Comparison of ENCODE assay signal across 11 cellular contexts in the genomic region with DNA sequence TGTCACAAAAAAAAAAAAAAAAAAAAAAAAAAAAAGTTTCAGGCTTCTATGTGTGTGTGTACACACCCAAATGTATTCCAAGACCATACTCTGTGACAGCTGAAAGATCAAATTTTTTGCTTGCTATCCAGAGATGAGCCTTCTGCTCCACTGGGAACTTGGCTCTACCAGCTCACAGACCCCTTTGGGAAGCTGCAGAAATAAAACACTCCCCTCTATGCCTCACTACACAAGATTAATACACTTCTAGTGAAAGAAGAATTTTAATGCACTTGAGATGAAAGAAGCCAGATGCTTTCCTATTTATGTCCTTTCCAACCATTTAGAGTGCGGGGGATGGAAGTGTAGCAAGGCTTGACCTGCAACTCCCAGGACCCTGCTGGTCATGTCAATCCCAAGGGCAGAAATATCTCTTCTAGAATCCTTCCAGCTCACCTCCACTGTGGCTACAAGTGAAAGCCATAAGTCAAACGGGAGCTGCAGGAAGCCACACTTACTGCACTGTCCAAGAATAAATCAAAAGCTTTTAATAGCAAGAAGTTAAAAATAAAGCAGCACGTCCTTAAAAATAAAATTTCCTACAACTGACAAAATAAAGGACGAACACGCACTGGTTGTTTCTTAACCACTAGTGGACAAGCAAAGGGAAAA. TPM values are rescaled to one million over a fixed set of nuclear protein-coding genes. Genes with fewer than 3 reads are reported as not detected.
DNase-seq lines count a peak whose midpoint lies in the region; ATAC-seq, FAIRE-seq and TF ChIP-seq lines count a peak whose summit lies in the region.
"Had no signal": no experiment of that assay in that cellular context is flagged by ENCODE, and none has a peak within 500 bp of the region (broad histone marks: within the 10 kb centered on the region; RNA-seq: fewer than 3 reads in every experiment).

No MANE protein-coding gene starts in this region.

- H3K9me3 Mint-ChIP-seq in stimulated activated naive CD8-positive, alpha-beta T cell treated with anti-CD3 and anti-CD28 coated beads, Interleukin-15, Interleukin-2, amounts not matched to agents 100 ng/mL and 50 ng/mL, for 24 hours: no peaks in the 10 kb centered on the region
- H3K9me3 Mint-ChIP-seq in astrocyte (ENCODE audit: unreplicated experiment) (no peaks in the 10 kb centered on the region), mesothelial cell of epicardium (peaks cover 3% of the 10 kb centered on the region)
- no peaks in the 10 kb centered on the region for H3K9me3 Mint-ChIP-seq in activated naive CD8-positive, alpha-beta T cell treated with anti-CD3 and anti-CD28 coated beads for 36 hours

- H4K20me1 ChIP-seq in astrocyte (ENCODE audit: insufficient read depth, low read length) (peaks cover 71% of the 10 kb centered on the region), MM.1S (ENCODE audit: insufficient read depth, low read length) (no peaks in the 10 kb centered on the region)

- H3K27me3 ChIP-seq in astrocyte (ENCODE audit: insufficient read depth, low read length): no peaks in the 10 kb centered on the region
- H3K27me3 ChIP-seq in aorta (ENCODE audit: control insufficient read depth in 1 of 2, insufficient read depth in 2 of 2, low read length in 1 of 2): no peaks in the 10 kb centered on the region
- no peaks in the 10 kb centered on the region for H3K27me3 ChIP-seq in MM.1S (replicated peaks; ENCODE audit: insufficient read depth, low read length)
- H3K27me3 ChIP-seq: upper lobe of left lung had no signal

- H3K9ac ChIP-seq in astrocyte (ENCODE audit: low read length): peak overlapping the region; percentile 77
- no peak overlapping the region for H3K9ac ChIP-seq in MM.1S (ENCODE audit: low read length)

- H3K27me3 Mint-ChIP-seq in stimulated activated naive CD8-positive, alpha-beta T cell treated with anti-CD3 and anti-CD28 coated beads, Interleukin-15, Interleukin-2, amounts not matched to agents 100 ng/mL and 50 ng/mL, for 24 hours: no peaks in the 10 kb centered on the region
- no peaks in the 10 kb centered on the region for H3K27me3 Mint-ChIP-seq in astrocyte (ENCODE audit: low read depth, unreplicated experiment)
- H3K27me3 Mint-ChIP-seq in mesothelial cell of epicardium (ENCODE audit: low read depth): no peaks in the 10 kb centered on the region
- H3K27me3 Mint-ChIP-seq in activated naive CD8-positive, alpha-beta T cell treated with anti-CD3 and anti-CD28 coated beads for 36 hours: no peaks in the 10 kb centered on the region

- no peak for ATAC-seq in stimulated activated naive CD8-positive, alpha-beta T cell treated with anti-CD3 and anti-CD28 coated beads, Interleukin-15, Interleukin-2, amounts not matched to agents 100 U/mL and 50 U/mL, for 24 hours
- ATAC-seq in aorta (ENCODE audit: low FRiP score) (peak; percentile 27), GM18519 (IDR thresholded peaks at IDR 0.05; ENCODE audit: low FRiP score, unreplicated experiment) (no peak)

- H3F3A ChIP-seq in MM.1S (ENCODE audit: insufficient read depth, low read length): no peaks in the 10 kb centered on the region; the same call in 1 of the 2 replicates

- no peak for DNase-seq in stimulated activated naive CD8-positive, alpha-beta T cell treated with anti-CD3 and anti-CD28 coated beads, Interleukin-15, Interleukin-2, amounts not matched to agents 100 U/mL and 50 U/mL, for 24 hours
- DNase-seq in astrocyte (ENCODE audit: low read depth) (no peak), mesothelial cell of epicardium (ENCODE audit: low spot score in 2 of 2, unreplicated experiment in 2 of 2) (no peak), aorta (no peak), MM.1S (no peak)
- no peak for DNase-seq in activated naive CD8-positive, alpha-beta T cell treated with anti-CD3 and anti-CD28 coated beads for 36 hours
- DNase-seq: DND-41, left colon, upper lobe of left lung had no signal

- no peaks in the 10 kb centered on the region for H3K9me3 ChIP-seq in astrocyte (ENCODE audit: insufficient read depth, low read depth, low read length)
- H3K9me3 ChIP-seq in aorta (ENCODE audit: control insufficient read depth, low read length): no peaks in the 10 kb centered on the region
- H3K9me3 ChIP-seq in MM.1S (replicated peaks; ENCODE audit: insufficient read depth, low read length): no peaks in the 10 kb centered on the region
- H3K9me3 ChIP-seq: upper lobe of left lung had no signal

- H3K27ac Mint-ChIP-seq in stimulated activated naive CD8-positive, alpha-beta T cell treated with anti-CD3 and anti-CD28 coated beads, Interleukin-15, Interleukin-2, amounts not matched to agents 100 ng/mL and 50 ng/mL, for 24 hours: peak overlapping the region; percentile 56
- H3K27ac Mint-ChIP-seq in astrocyte (ENCODE audit: unreplicated experiment): peak overlapping the region; percentile 7
- peak overlapping the region; percentile 89 for H3K27ac Mint-ChIP-seq in mesothelial cell of epicardium
- no peak overlapping the region for H3K27ac Mint-ChIP-seq in activated naive CD8-positive, alpha-beta T cell treated with anti-CD3 and anti-CD28 coated beads for 36 hours

- H3K4me2 ChIP-seq in astrocyte (ENCODE audit: low read length) (peak overlapping the region; percentile 40), MM.1S (ENCODE audit: low read depth, low read length) (no peak overlapping the region)

- H3K4me1 ChIP-seq in astrocyte (ENCODE audit: insufficient read depth, low read length): peaks cover 67% of the 10 kb centered on the region
- peaks cover 0 to 24% of the 10 kb centered on the region in 2 donors for H3K4me1 ChIP-seq in aorta (ENCODE audit: control insufficient read depth in 1 of 2, insufficient read depth in 2 of 2, low read length in 2 of 2)
- no peaks in the 10 kb centered on the region for H3K4me1 ChIP-seq in MM.1S (ENCODE audit: low read length)

- FAIRE-seq in astrocyte (lab: Jason Lieb, UNC): no peak

- H3K27ac ChIP-seq in astrocyte (ENCODE audit: low read depth, low read length) (peak overlapping the region; percentile 76), aorta (ENCODE audit: low read depth in 1 of 2, low read length in 2 of 2) (peak overlapping the region; percentile 62 to 67), MM.1S (ENCODE audit: low read length) (no peak overlapping the region)

- H3K36me3 ChIP-seq in astrocyte (ENCODE audit: insufficient read depth, low read length): peaks cover 69% of the 10 kb centered on the region
- H3K36me3 ChIP-seq in aorta (ENCODE audit: control insufficient read depth in 1 of 2, insufficient read depth in 2 of 2, low read length in 1 of 2): no peaks in the 10 kb centered on the region
- H3K36me3 ChIP-seq in MM.1S (replicated peaks; ENCODE audit: insufficient read depth, low read length): no peaks in the 10 kb centered on the region; the same call in none of the 2 replicates

- H3K4me1 Mint-ChIP-seq in stimulated activated naive CD8-positive, alpha-beta T cell treated with anti-CD3 and anti-CD28 coated beads, Interleukin-15, Interleukin-2, amounts not matched to agents 100 ng/mL and 50 ng/mL, for 24 hours (ENCODE audit: low read depth): peaks cover 22% of the 10 kb centered on the region
- peaks cover 63% of the 10 kb centered on the region for H3K4me1 Mint-ChIP-seq in astrocyte (ENCODE audit: low read depth, unreplicated experiment)
- H3K4me1 Mint-ChIP-seq in mesothelial cell of epicardium: peaks cover 65% of the 10 kb centered on the region
- H3K4me1 Mint-ChIP-seq in activated naive CD8-positive, alpha-beta T cell treated with anti-CD3 and anti-CD28 coated beads for 36 hours: peaks cover 3% of the 10 kb centered on the region

- H3K4me3 Mint-ChIP-seq in stimulated activated naive CD8-positive, alpha-beta T cell treated with anti-CD3 and anti-CD28 coated beads, Interleukin-15, Interleukin-2, amounts not matched to agents 100 ng/mL and 50 ng/mL, for 24 hours: no peak overlapping the region
- H3K4me3 Mint-ChIP-seq in astrocyte (ENCODE audit: unreplicated experiment) (peak overlapping the region; percentile 5), mesothelial cell of epicardium (no peak overlapping the region)
- no peak overlapping the region for H3K4me3 Mint-ChIP-seq in activated naive CD8-positive, alpha-beta T cell treated with anti-CD3 and anti-CD28 coated beads for 36 hours

- peaks cover 61% of the 10 kb centered on the region for H3K36me3 Mint-ChIP-seq in stimulated activated naive CD8-positive, alpha-beta T cell treated with anti-CD3 and anti-CD28 coated beads, Interleukin-15, Interleukin-2, amounts not matched to agents 100 ng/mL and 50 ng/mL, for 24 hours (ENCODE audit: low read depth)
- H3K36me3 Mint-ChIP-seq in astrocyte (ENCODE audit: low read depth, unreplicated experiment) (peaks cover 7% of the 10 kb centered on the region), mesothelial cell of epicardium (peaks cover 52% of the 10 kb centered on the region)
- H3K36me3 Mint-ChIP-seq in activated naive CD8-positive, alpha-beta T cell treated with anti-CD3 and anti-CD28 coated beads for 36 hours: peaks cover 4% of the 10 kb centered on the region

- no peak overlapping the region for H3K4me3 ChIP-seq in astrocyte (ENCODE audit: insufficient read depth, low read depth, low read length)
- peak overlapping the region in 1 of 2 donors; percentile 9 for H3K4me3 ChIP-seq in aorta (ENCODE audit: low read length in 2 of 2)
- no peak overlapping the region for H3K4me3 ChIP-seq in MM.1S (ENCODE audit: low read length)
- H3K4me3 ChIP-seq: upper lobe of left lung had no signal

- intact Hi-C loops in aorta (cut with DNase I): loop anchor here (5.0 kb wide), 3 partner anchors 34 to 79 kb away; a partner anchor contains a TSS

- no peaks in the 10 kb centered on the region for H3K9me2 ChIP-seq in MM.1S (replicated peaks; ENCODE audit: insufficient read depth, low read length)

- 14 to 19% methylated on average over 5 of the region's 5 CpGs for WGBS in aorta, 2 donors

- TF ChIP-seq CTCF in astrocyte (IDR thresholded peaks at IDR 0.05; ENCODE audit: insufficient read depth, low read depth, low read length): no peak
- TF ChIP-seq CTCF in mesothelial cell of epicardium (IDR thresholded peaks at IDR 0.05; ENCODE audit: unreplicated experiment): no peak
- TF ChIP-seq CTCF in MM.1S (IDR thresholded peaks at IDR 0.05; ENCODE audit: low read length): no peak

- H2AFZ ChIP-seq in astrocyte (ENCODE audit: low read depth, low read length) (no peak overlapping the region), MM.1S (ENCODE audit: low read length) (no peak overlapping the region)

- peaks cover 70% of the 10 kb centered on the region for H3K79me2 ChIP-seq in astrocyte (ENCODE audit: insufficient read depth, low read length)
- H3K79me2 ChIP-seq in MM.1S (ENCODE audit: low read length): 0 out of 2 replicates have a peak, but pooled peaks cover 10% of the 10 kb centered on the region

RNA-seq across cellular contexts. Expression of a gene that starts 34.6 kb away (rescaled TPM):
- total RNA-seq in astrocyte: 2,269 and 2,599 TPM in 2 replicates
- total RNA-seq in mesothelial cell of epicardium: 1,031 to 1,044 TPM (median 1,040 TPM) in 3 replicates
- total RNA-seq in aorta: 100 to 1,000 TPM; 699 to 767 TPM
- 1,000 to 10,000 TPM in 1 of 2 donors, 100 to 1,000 TPM in 1; 827 to 1,029 TPM for polyA plus RNA-seq in aorta
- 10 to 100 TPM; 44.0 to 44.8 TPM for total RNA-seq in activated naive CD8-positive, alpha-beta T cell treated with anti-CD3 and anti-CD28 coated beads for 36 hours

Comparison
In these comparisons a context has a peak if more than half of its experiments do, and no peak if none do; other contexts are left out.
1. RNA of a gene that starts 34.6 kb away (total RNA-seq): 2,269 to 2,599 TPM in astrocyte, 1,031 to 1,044 TPM in mesothelial cell of epicardium and 699 to 767 TPM in aorta; 44.0 to 44.8 TPM in activated naive CD8-positive, alpha-beta T cell treated with anti-CD3 and anti-CD28 coated beads for 36 hours; every median in the first group is over 10 times any median in the second.